ENCODE assay signal across 9 cellular contexts in the genomic region with DNA sequence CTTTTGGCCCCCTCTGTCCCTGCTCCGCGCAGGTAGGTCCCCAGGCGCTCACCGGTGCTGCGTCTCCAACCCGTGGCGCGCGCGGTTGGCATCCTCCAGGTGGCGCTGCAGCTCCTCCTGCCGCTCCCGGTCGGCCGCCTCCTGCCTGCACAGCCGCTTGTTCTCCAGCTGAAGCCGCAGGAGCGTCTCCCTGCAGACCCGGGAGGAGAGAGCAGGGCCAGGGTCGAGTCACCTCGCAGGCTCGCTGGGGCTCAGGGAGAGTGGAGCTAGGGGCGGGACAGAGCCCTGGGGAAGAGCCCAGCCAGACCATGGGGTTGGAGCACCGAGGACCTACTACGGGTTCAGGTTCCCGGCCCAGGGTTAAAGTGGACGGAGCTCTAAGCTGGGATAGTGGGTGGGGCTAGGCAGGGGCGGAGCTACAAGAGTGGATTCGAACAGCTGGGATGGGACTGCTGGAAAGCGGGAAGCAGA. TPM values are rescaled to one million over a fixed set of nuclear protein-coding genes. Genes with fewer than 3 reads are reported as not detected.
DNase-seq lines count a peak whose midpoint lies in the region; ATAC-seq, FAIRE-seq and TF ChIP-seq lines count a peak whose summit lies in the region.
"Had no signal": no experiment of that assay in that cellular context is flagged by ENCODE, and none has a peak within 500 bp of the region (broad histone marks: within the 10 kb centered on the region; RNA-seq: fewer than 3 reads in every experiment).

No MANE protein-coding gene starts in this region.

- RAD21 ChIA-PET in GM12878 (lab: Charles Lee; ENCODE audit: unreplicated experiment), result interaction anchor here (0.6 to 9.0 kb wide), 11 partner anchors 12 to 199 kb away, joined by 3 to 76 read pairs (median 4); a partner anchor contains a TSS

- FAIRE-seq in GM12878 (lab: Jason Lieb, UNC), result no peak
- no peak for FAIRE-seq in RCC 7860 (lab: Jason Lieb, UNC)

- no peak for TF ChIP-seq EP300 in GM12878 (IDR thresholded peaks at IDR 0.05; ENCODE audit: borderline replicate concordance in 1 of 2, control insufficient read depth in 1 of 2, low read depth in 2 of 2, low read length in 2 of 2)

- H3K36me3 ChIP-seq in BLaER1 (peaks cover 30% of the 10 kb centered on the region), H7 (replicated peaks; ENCODE audit: control insufficient read depth, insufficient read depth, low read length) (peaks cover 14% of the 10 kb centered on the region), GM12878 (ENCODE audit: control insufficient read depth in 2 of 2, insufficient read depth in 2 of 2, low read length in 1 of 2) (no peaks in the 10 kb centered on the region), iPS-15b (ENCODE audit: control insufficient read depth, insufficient read depth, low read length) (peaks cover 13% of the 10 kb centered on the region), spleen (peaks cover 0 to 56% (median 13%) of the 10 kb centered on the region in 6 donors)

- in situ Hi-C loops in GM12878 (cut with MboI), result loop anchor here (5.0 kb wide), 1 partner anchor 81 kb away; no protein-coding TSS in a partner anchor
- in situ Hi-C loops in ACHN (cut with HindIII; ENCODE audit: low pct_ligation_motif_present, low pct_unique_long_range_greater_than_20kb, low sequenced_read_pairs), result no loop called here

- no peaks in the 10 kb centered on the region for H3K79me2 ChIP-seq in GM12878 (ENCODE audit: control insufficient read depth, insufficient read depth, low read length)

- POLR2A ChIA-PET in GM12878 (lab: Charles Lee), result interaction anchor here (0.5 to 1.9 kb wide), 7 partner anchors 30 to 1062 kb away, joined by 3 to 7 read pairs (median 4); a partner anchor contains a TSS

- H4K20me1 ChIP-seq in BLaER1 (no peaks in the 10 kb centered on the region), GM12878 (ENCODE audit: control insufficient read depth, insufficient read depth) (no peaks in the 10 kb centered on the region)

- peak; percentile 94 for ATAC-seq in GM12878

- H3K9ac ChIP-seq in BLaER1 (peak overlapping the region; percentile 53; the same call in 1 of the 2 replicates), GM12878 (ENCODE audit: control insufficient read depth, insufficient read depth, low read length) (no peak overlapping the region), iPS-15b (ENCODE audit: low read depth, low read length) (peak overlapping the region; percentile 81)

- peak overlapping the region; percentile 47 for H2AFZ ChIP-seq in GM12878 (ENCODE audit: control insufficient read depth, low read depth, low read length)

- peak; percentile 80 to 96 (median 86) for TF ChIP-seq CTCF in GM12878 (IDR thresholded peaks at IDR 0.05 in 2 of 3, conservative IDR thresholded peaks at IDR 0.05 in 1 of 3; ENCODE audit: control insufficient read depth in 2 of 3, extremely low read depth in 1 of 3, insufficient read depth in 1 of 3, low read depth in 3 of 3, low read length in 3 of 3)
- TF ChIP-seq CTCF in spleen (IDR thresholded peaks at IDR 0.05 in 8 of 11, conservative IDR thresholded peaks at IDR 0.05 in 3 of 11), result peak in 10 of 11 experiments; percentile 59 to 96 (median 84)

- H3K27me3 ChIP-seq in BLaER1 (no peaks in the 10 kb centered on the region), H7 (ENCODE audit: control insufficient read depth, insufficient read depth, low read length) (peaks cover 4% of the 10 kb centered on the region; the same call in 1 of the 2 replicates), GM12878 (replicated peaks in 1 of 2; ENCODE audit: control insufficient read depth in 2 of 2, insufficient read depth in 2 of 2, low read length in 1 of 2) (no peaks in the 10 kb centered on the region; a peak in 1 of 4 replicates), iPS-15b (ENCODE audit: control insufficient read depth, insufficient read depth, low read length) (no peaks in the 10 kb centered on the region), spleen (replicated peaks in 1 of 7) (no peaks in the 10 kb centered on the region)

- peak; percentile 65 for TF ChIP-seq RAD21 in GM12878 (IDR thresholded peaks at IDR 0.05; ENCODE audit: insufficient read depth, low read depth, low read length)

- intact Hi-C loops in GM12878 (cut with micrococcal nuclease; ENCODE audit: unreplicated experiment), result loop anchor here (1.0 kb wide), 2 partner anchors 30 to 81 kb away; no protein-coding TSS in a partner anchor
- intact Hi-C loops in spleen (cut with DNase I; ENCODE audit: low total_unique reads), result no loop called here

- peak overlapping the region; percentile 59 for H3K4me3 ChIP-seq in BLaER1
- H3K4me3 ChIP-seq in H7 (ENCODE audit: insufficient read depth, low read depth, low read length), result peak overlapping the region; percentile 48
- H3K4me3 ChIP-seq in GM12878, result peak overlapping the region; percentile 49; the same call in 1 of the 2 replicates
- H3K4me3 ChIP-seq in iPS-15b (ENCODE audit: low read depth, low read length), result peak overlapping the region; percentile 71
- H3K4me3 ChIP-seq in spleen, result peak overlapping the region in 5 of 8 donors; percentile 7 to 69 (median 28)

- BruUV-seq in GM12878 (replicated peaks; lab: Mats Ljungman, UMichigan), result no TSS peak

- CTCF ChIA-PET in GM12878 (lab: Yijun Ruan, JAX), result interaction anchor here (0.6 to 17.0 kb wide), 34 partner anchors 8 to 328 kb away, joined by 3 to 426 read pairs (median 4); a partner anchor contains a TSS

- 3% methylated on average over 30 of the region's 30 CpGs for WGBS in GM12878 (ENCODE audit: insufficient coverage, insufficient replicate concordance, low lambda C conversion rate, missing lambda C conversion rate)
- 5 to 84% (median 47%) methylated on average over 26 to 30 of the region's 30 CpGs for WGBS in spleen, 5 donors

- DNase-seq in H7 (peak; percentile 91), RPMI7951 (ENCODE audit: low read depth) (peak; percentile 77), GM12878 (ENCODE audit: low read depth, low spot score) (no peak), spleen (peak; percentile 93), RCC 7860 (ENCODE audit: low spot score) (no peak), ACHN (no peak)

- H3K27ac ChIP-seq in BLaER1, result no peak overlapping the region
- H3K27ac ChIP-seq in GM12878 (ENCODE audit: control insufficient read depth, insufficient read depth), result no peak overlapping the region
- peak overlapping the region in 4 of 8 donors; percentile 32 to 57 (median 48) for H3K27ac ChIP-seq in spleen

- H3K4me1 ChIP-seq in BLaER1 (peaks cover 25% of the 10 kb centered on the region), GM12878 (ENCODE audit: control insufficient read depth, insufficient read depth, low read length) (no peaks in the 10 kb centered on the region; the same call in 1 of the 2 replicates), iPS-15b (ENCODE audit: control insufficient read depth, insufficient read depth, low read length) (no peaks in the 10 kb centered on the region), spleen (peaks cover 0 to 10% (median 3%) of the 10 kb centered on the region in 6 donors)

- H3K4me2 ChIP-seq in BLaER1 (peak overlapping the region; percentile 80), GM12878 (ENCODE audit: control insufficient read depth, insufficient read depth) (peak overlapping the region; percentile 78)

- H3K9me3 ChIP-seq in BLaER1 (no peaks in the 10 kb centered on the region), GM12878 (replicated peaks; ENCODE audit: control insufficient read depth, insufficient read depth, low read length) (no peaks in the 10 kb centered on the region), iPS-15b (ENCODE audit: control insufficient read depth, insufficient read depth, low read length) (no peaks in the 10 kb centered on the region), spleen (peaks cover 0 to 4% (median 0%) of the 10 kb centered on the region in 8 donors)

- no peak for TF ChIP-seq POLR2A in GM12878 (IDR thresholded peaks at IDR 0.05; ENCODE audit: low read depth, low read length)
- TF ChIP-seq POLR2A in spleen (IDR thresholded peaks at IDR 0.05), result peak in 1 of 3 donors; percentile 3

- SMC1A ChIA-PET in GM12878 (lab: Charles Lee; ENCODE audit: uncharacterized antibody, unreplicated experiment), result interaction anchor here (0.6 to 4.6 kb wide), 8 partner anchors 11 to 81 kb away, joined by 3 to 61 read pairs (median 4); no protein-coding TSS in a partner anchor

RNA-seq across cellular contexts. Expression of a gene that starts 9.3 kb away (rescaled TPM):
- total RNA-seq in H7 (2014; rRNA removed; shearing (Covaris generic)), result 15.4 and 30.4 TPM in 2 replicates
- 4.0 and 9.0 TPM in 2 replicates for total RNA-seq in RPMI7951 (2014; rRNA removed; shearing (Covaris generic))
- total RNA-seq in GM12878 (2013; cell fraction: nucleolus; rRNA removed), result 23.1 and 31.7 TPM in 2 replicates
- total RNA-seq in GM12878 (2014; rRNA removed) (5.8 and 6.8 TPM in 2 replicates), GM12878 (2014; rRNA removed; fragmentation: Illumina TruSeq; extraction: Trizol) (3.4 and 3.8 TPM in 2 replicates), GM12878 (2021) (6.4 and 8.3 TPM in 2 replicates), spleen (10 to 100 TPM; 14.8 to 27.4 (median 25.2) TPM)
- 6.3 TPM for polyA plus RNA-seq in GM12878 (2011; ENCODE audit: low read depth)
- polyA plus RNA-seq in GM12878 (2011; rRNA removed) (3.3 and 3.5 TPM in 2 replicates), GM12878 (2014; fragmentation: Illumina TruSeq; extraction: Trizol) (4.4 and 5.6 TPM in 2 replicates), GM12878 (2014; fragmentation: Nextera tagmentation; extraction: Ambion mirVana) (1 to 10 TPM; 1.5 TPM), GM12878 (2014; rRNA removed) (8.6 and 9.6 TPM in 2 replicates), GM12878 (2016; fragmentation: Nextera tagmentation; extraction: Ambion mirVana) (1 to 10 TPM; 7.5 to 9.2 TPM), spleen (10 to 100 TPM in 2 of 3 donors, 1 to 10 TPM in 1; 7.1 to 24.3 (median 20.5) TPM)
- 3.0 and 3.4 TPM in 2 replicates for polyA plus RNA-seq in GM12878 (2011; cell fraction: cytosol; rRNA removed)
- 14.3 and 19.5 TPM in 2 replicates for polyA plus RNA-seq in GM12878 (2011; cell fraction: nucleus; rRNA removed)
- polyA plus RNA-seq in GM12878 (2012), result 11.6 and 13.2 TPM in 2 replicates
- polyA minus RNA-seq in GM12878 (2011; rRNA and poly(A)+ RNA removed), result 1.9 and 5.6 TPM in 2 replicates
- not detected in 2 replicates for polyA minus RNA-seq in GM12878 (2011; cell fraction: cytosol; rRNA and poly(A)+ RNA removed)
- polyA minus RNA-seq in GM12878 (2011; cell fraction: nucleus; rRNA and poly(A)+ RNA removed), result 5.7 and 8.6 TPM in 2 replicates

RNA-seq across cellular contexts. Expression of a gene that starts 14.5 kb away (rescaled TPM):
- total RNA-seq in H7 (2014; rRNA removed; shearing (Covaris generic)), result 0.37 and 1.5 TPM in 2 replicates
- 0.10 TPM in 1 of 2 replicates, not detected in the other for total RNA-seq in RPMI7951 (2014; rRNA removed; shearing (Covaris generic))
- total RNA-seq in GM12878 (2013; cell fraction: nucleolus; rRNA removed), result not detected in 2 replicates
- not detected in 2 replicates for total RNA-seq in GM12878 (2014; rRNA removed)
- total RNA-seq in GM12878 (2014; rRNA removed; fragmentation: Illumina TruSeq; extraction: Trizol), result not detected in 2 replicates
- 0.08 TPM in 1 of 2 replicates, not detected in the other for total RNA-seq in GM12878 (2021)
- polyA plus RNA-seq in GM12878 (2011; ENCODE audit: low read depth), result not detected
- polyA plus RNA-seq in GM12878 (2011; rRNA removed), result not detected in 2 replicates
- polyA plus RNA-seq in GM12878 (2011; cell fraction: cytosol; rRNA removed), result 0.03 and 0.10 TPM in 2 replicates
- polyA plus RNA-seq in GM12878 (2011; cell fraction: nucleus; rRNA removed), result not detected in 2 replicates
- polyA plus RNA-seq in GM12878 (2012), result 0.15 and 0.20 TPM in 2 replicates
- polyA plus RNA-seq in GM12878 (2014; fragmentation: Illumina TruSeq; extraction: Trizol), result not detected in 2 replicates
- not detected for polyA plus RNA-seq in GM12878 (2014; fragmentation: Nextera tagmentation; extraction: Ambion mirVana)
- 0.09 TPM in 1 of 2 replicates, not detected in the other for polyA plus RNA-seq in GM12878 (2014; rRNA removed)
- polyA plus RNA-seq in GM12878 (2016; fragmentation: Nextera tagmentation; extraction: Ambion mirVana), result not detected
- not detected in 2 replicates for polyA minus RNA-seq in GM12878 (2011; rRNA and poly(A)+ RNA removed)
- not detected in 2 replicates for polyA minus RNA-seq in GM12878 (2011; cell fraction: cytosol; rRNA and poly(A)+ RNA removed)
- not detected in 2 replicates for polyA minus RNA-seq in GM12878 (2011; cell fraction: nucleus; rRNA and poly(A)+ RNA removed)
- not detected for total RNA-seq in spleen
- polyA plus RNA-seq in spleen, result not detected
- polyA plus RNA-seq: IgD-negative memory B cell had no signal

RNA-seq across cellular contexts. Expression of a gene that starts 25.2 kb away (rescaled TPM):
- total RNA-seq in H7 (2014; rRNA removed; shearing (Covaris generic)), result 10.0 and 22.6 TPM in 2 replicates
- total RNA-seq in RPMI7951 (2014; rRNA removed; shearing (Covaris generic)), result 44.1 and 61.9 TPM in 2 replicates
- 202 and 232 TPM in 2 replicates for total RNA-seq in GM12878 (2013; cell fraction: nucleolus; rRNA removed)
- total RNA-seq in GM12878 (2014; rRNA removed) (102 and 110 TPM in 2 replicates), GM12878 (2014; rRNA removed; fragmentation: Illumina TruSeq; extraction: Trizol) (15.2 and 17.0 TPM in 2 replicates), GM12878 (2021) (116 and 123 TPM in 2 replicates), spleen (100 to 1,000 TPM; 102 to 363 (median 189) TPM)
- 6.7 TPM for polyA plus RNA-seq in GM12878 (2011; ENCODE audit: low read depth)
- polyA plus RNA-seq in GM12878 (2011; rRNA removed) (17.2 and 65.1 TPM in 2 replicates), GM12878 (2014; fragmentation: Illumina TruSeq; extraction: Trizol) (0.51 and 4.8 TPM in 2 replicates), GM12878 (2014; fragmentation: Nextera tagmentation; extraction: Ambion mirVana) (1 to 10 TPM in 1 of 2 experiments, under 1 TPM in 1; 0.55 to 2.4 TPM), GM12878 (2014; rRNA removed) (144 and 154 TPM in 2 replicates), GM12878 (2016; fragmentation: Nextera tagmentation; extraction: Ambion mirVana) (10 to 100 TPM; 71.6 to 96.6 TPM), spleen (100 to 1,000 TPM in 1 of 3 donors, 10 to 100 TPM in 2; 57.5 to 118 (median 64.0) TPM)
- 146 and 179 TPM in 2 replicates for polyA plus RNA-seq in GM12878 (2011; cell fraction: cytosol; rRNA removed)
- polyA plus RNA-seq in GM12878 (2011; cell fraction: nucleus; rRNA removed), result 238 and 308 TPM in 2 replicates
- 47.0 and 94.2 TPM in 2 replicates for polyA plus RNA-seq in GM12878 (2012)
- polyA minus RNA-seq in GM12878 (2011; rRNA and poly(A)+ RNA removed), result 20.8 and 48.9 TPM in 2 replicates
- polyA minus RNA-seq in GM12878 (2011; cell fraction: cytosol; rRNA and poly(A)+ RNA removed), result 62.3 and 63.3 TPM in 2 replicates
- 99.1 and 140 TPM in 2 replicates for polyA minus RNA-seq in GM12878 (2011; cell fraction: nucleus; rRNA and poly(A)+ RNA removed)

RNA-seq across cellular contexts. Expression of a gene that starts 28.8 kb away (rescaled TPM):
- total RNA-seq in H7 (2014; rRNA removed; shearing (Covaris generic)), result 113 and 166 TPM in 2 replicates
- 115 and 127 TPM in 2 replicates for total RNA-seq in RPMI7951 (2014; rRNA removed; shearing (Covaris generic))
- total RNA-seq in GM12878 (2013; cell fraction: nucleolus; rRNA removed), result 6.7 and 10.6 TPM in 2 replicates
- total RNA-seq in GM12878 (2014; rRNA removed), result 109 and 118 TPM in 2 replicates
- total RNA-seq in GM12878 (2014; rRNA removed; fragmentation: Illumina TruSeq; extraction: Trizol), result 56.2 and 61.4 TPM in 2 replicates
- total RNA-seq in GM12878 (2021), result 75.3 and 84.0 TPM in 2 replicates
- 52.8 TPM for polyA plus RNA-seq in GM12878 (2011; ENCODE audit: low read depth)
- polyA plus RNA-seq in GM12878 (2011; rRNA removed), result 57.3 and 121 TPM in 2 replicates
- polyA plus RNA-seq in GM12878 (2011; cell fraction: cytosol; rRNA removed), result 140 and 205 TPM in 2 replicates
- 126 and 133 TPM in 2 replicates for polyA plus RNA-seq in GM12878 (2011; cell fraction: nucleus; rRNA removed)
- 60.3 and 78.8 TPM in 2 replicates for polyA plus RNA-seq in GM12878 (2012)
- 22.7 and 76.6 TPM in 2 replicates for polyA plus RNA-seq in GM12878 (2014; fragmentation: Illumina TruSeq; extraction: Trizol)
- 10 to 100 TPM; 14.5 to 22.0 TPM for polyA plus RNA-seq in GM12878 (2014; fragmentation: Nextera tagmentation; extraction: Ambion mirVana)
- polyA plus RNA-seq in GM12878 (2014; rRNA removed), result 144 and 156 TPM in 2 replicates
- 100 to 1,000 TPM; 126 to 139 TPM for polyA plus RNA-seq in GM12878 (2016; fragmentation: Nextera tagmentation; extraction: Ambion mirVana)
- polyA minus RNA-seq in GM12878 (2011; rRNA and poly(A)+ RNA removed), result 56.2 and 89.3 TPM in 2 replicates
- polyA minus RNA-seq in GM12878 (2011; cell fraction: cytosol; rRNA and poly(A)+ RNA removed), result 28.9 and 31.8 TPM in 2 replicates
- polyA minus RNA-seq in GM12878 (2011; cell fraction: nucleus; rRNA and poly(A)+ RNA removed), result 11.1 and 15.2 TPM in 2 replicates
- total RNA-seq in spleen, result 10 to 100 TPM; 32.7 to 50.7 (median 38.4) TPM
- polyA plus RNA-seq in spleen, result 10 to 100 TPM; 35.4 to 68.0 (median 52.8) TPM

RNA-seq across cellular contexts. Expression of a gene that starts 31.6 kb away (rescaled TPM):
- 186 and 218 TPM in 2 replicates for total RNA-seq in H7 (2014; rRNA removed; shearing (Covaris generic))
- total RNA-seq in RPMI7951 (2014; rRNA removed; shearing (Covaris generic)), result 276 and 304 TPM in 2 replicates
- 26.0 and 30.2 TPM in 2 replicates for total RNA-seq in GM12878 (2013; cell fraction: nucleolus; rRNA removed)
- total RNA-seq in GM12878 (2014; rRNA removed) (291 and 318 TPM in 2 replicates), GM12878 (2014; rRNA removed; fragmentation: Illumina TruSeq; extraction: Trizol) (113 and 124 TPM in 2 replicates), GM12878 (2021) (202 and 213 TPM in 2 replicates), spleen (100 to 1,000 TPM; 127 to 225 (median 150) TPM)
- 172 TPM for polyA plus RNA-seq in GM12878 (2011; ENCODE audit: low read depth)
- polyA plus RNA-seq in GM12878 (2011; rRNA removed) (174 and 229 TPM in 2 replicates), GM12878 (2014; fragmentation: Illumina TruSeq; extraction: Trizol) (126 and 147 TPM in 2 replicates), GM12878 (2014; fragmentation: Nextera tagmentation; extraction: Ambion mirVana) (10 to 100 TPM; 59.7 to 96.0 TPM), GM12878 (2014; rRNA removed) (426 and 483 TPM in 2 replicates), GM12878 (2016; fragmentation: Nextera tagmentation; extraction: Ambion mirVana) (100 to 1,000 TPM; 193 to 202 TPM), spleen (100 to 1,000 TPM; 346 to 403 (median 386) TPM)
- polyA plus RNA-seq in GM12878 (2011; cell fraction: cytosol; rRNA removed), result 227 and 370 TPM in 2 replicates
- 111 and 155 TPM in 2 replicates for polyA plus RNA-seq in GM12878 (2011; cell fraction: nucleus; rRNA removed)
- polyA plus RNA-seq in GM12878 (2012), result 211 and 282 TPM in 2 replicates
- 48.4 and 67.3 TPM in 2 replicates for polyA minus RNA-seq in GM12878 (2011; rRNA and poly(A)+ RNA removed)
- 33.4 and 33.8 TPM in 2 replicates for polyA minus RNA-seq in GM12878 (2011; cell fraction: cytosol; rRNA and poly(A)+ RNA removed)
- 14.7 and 23.8 TPM in 2 replicates for polyA minus RNA-seq in GM12878 (2011; cell fraction: nucleus; rRNA and poly(A)+ RNA removed)

Comparison
In these comparisons a context has a peak if more than half of its experiments do, and no peak if none do; other contexts are left out.
1. DNase-seq: peak in H7 (single experiment), RPMI7951 (single experiment) and spleen (single experiment); none in GM12878 (single experiment), RCC 7860 (single experiment) and ACHN (single experiment).
2. Peak in every context shown above with its lines, with median percentiles within 50 percentile points of each other: H3K4me3 ChIP-seq.